ENCODE assay signal across 12 cellular contexts in the genomic region with DNA sequence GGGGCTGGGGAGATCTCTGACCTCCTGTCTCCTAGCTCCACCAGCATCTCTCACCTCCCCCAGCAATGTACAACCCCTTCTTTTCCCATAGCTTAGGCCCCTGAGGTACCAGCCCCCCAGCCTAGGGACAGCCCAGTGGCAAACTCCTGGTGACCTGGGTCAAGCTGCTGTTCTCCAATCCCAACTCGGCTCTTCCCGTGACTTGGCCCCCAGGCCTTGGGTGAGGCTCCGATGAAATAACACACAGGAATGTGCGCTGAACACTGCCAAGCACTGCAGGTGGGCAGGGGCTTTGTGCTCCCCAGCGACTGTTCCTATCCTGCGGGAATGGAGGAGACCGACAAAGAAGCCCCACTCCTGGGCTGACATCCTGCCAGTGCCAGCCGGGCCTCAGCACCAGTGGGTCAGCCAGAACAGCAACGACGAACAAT.
A peak's percentile ranks its signal among the peaks of the same experiment; 100 is the strongest.
DNase-seq lines count a peak whose midpoint lies in the region; ATAC-seq and TF ChIP-seq lines count a peak whose summit lies in the region.
"Had no signal": no experiment of that assay in that cellular context is flagged by ENCODE, and none has a peak within 500 bp of the region (broad histone marks: within the 10 kb centered on the region; RNA-seq: fewer than 3 reads in every experiment).

No MANE protein-coding gene starts in this region.

- H3K9ac ChIP-seq in HCT116 (ENCODE audit: low read length) = peak overlapping the region; percentile 63
- H3K9ac ChIP-seq: parathyroid adenoma had no signal

- no peaks in the 10 kb centered on the region for H3K79me2 ChIP-seq in HCT116 (ENCODE audit: insufficient read depth, low read length)
- H3K79me2 ChIP-seq: parathyroid adenoma had no signal

- no peak for TF ChIP-seq CTCF in HCT116 (IDR thresholded peaks at IDR 0.05 in 2 of 3, conservative IDR thresholded peaks at IDR 0.05 in 1 of 3; ENCODE audit: borderline replicate concordance in 1 of 3, insufficient read depth in 1 of 3, low read depth in 2 of 3, low read length in 2 of 3)

- H3K27ac Mint-ChIP-seq in CD4-positive, CD25-positive, alpha-beta regulatory T cell = peak overlapping the region; percentile 88 to 96 (median 95)
- peak overlapping the region; percentile 48 for H3K27ac Mint-ChIP-seq in activated naive CD8-positive, alpha-beta T cell treated with anti-CD3 and anti-CD28 coated beads for 36 hours
- H3K27ac Mint-ChIP-seq in memory B cell = peak overlapping the region; percentile 88

- CTCF ChIA-PET in HCT116 (lab: Charles Lee) = interaction anchor here (2.3 to 4.2 kb wide), 2 partner anchors 11 to 16 kb away, joined by 6 to 23 read pairs; no protein-coding TSS in a partner anchor

- peak overlapping the region; percentile 47 for H2AFZ ChIP-seq in HCT116 (ENCODE audit: low read depth, low read length, poor library complexity, severe bottlenecking)
- H2AFZ ChIP-seq: parathyroid adenoma had no signal

- no peaks in the 10 kb centered on the region for H3K27me3 ChIP-seq in CD4-positive, CD25-positive, alpha-beta regulatory T cell (ENCODE audit: control insufficient read depth, insufficient read depth, low read length)
- H3K27me3 ChIP-seq in HCT116 (ENCODE audit: insufficient read depth, low read length) = no peaks in the 10 kb centered on the region

- no peak for DNase-seq in CD4-positive, CD25-positive, alpha-beta regulatory T cell
- DNase-seq in HCT116 (ENCODE audit: low read depth, low spot score) = no peak
- no peak for DNase-seq in activated naive CD8-positive, alpha-beta T cell treated with anti-CD3 and anti-CD28 coated beads for 36 hours
- DNase-seq in memory B cell (ENCODE audit: low spot score in 2 of 2) = no peak
- DNase-seq in GF-D8 (lab: John Stamatoyannopoulos, UW) = no peak
- DNase-seq in NCI-H2081 (lab: John Stamatoyannopoulos, UW) = no peak
- no peak for DNase-seq in NCI-H524 treated with DMSO at 0.1 percent for 48 hours (lab: John Stamatoyannopoulos, UW)
- DNase-seq: NCI-H774 had no signal

- H3K9me3 ChIP-seq in CD4-positive, CD25-positive, alpha-beta regulatory T cell (ENCODE audit: control insufficient read depth in 2 of 2, low read length in 2 of 2) = no peaks in the 10 kb centered on the region
- no peaks in the 10 kb centered on the region for H3K9me3 ChIP-seq in HCT116 (ENCODE audit: control insufficient read depth in 1 of 2, insufficient read depth in 1 of 2, low read depth in 1 of 2, low read length in 2 of 2)
- H3K9me3 ChIP-seq: thoracic aorta had no signal

- peaks cover 31 to 70% (median 55%) of the 10 kb centered on the region in 4 donors for H3K4me1 Mint-ChIP-seq in CD4-positive, CD25-positive, alpha-beta regulatory T cell
- peaks cover 55% of the 10 kb centered on the region for H3K4me1 Mint-ChIP-seq in activated naive CD8-positive, alpha-beta T cell treated with anti-CD3 and anti-CD28 coated beads for 36 hours
- H3K4me1 Mint-ChIP-seq in memory B cell = peaks cover 34% of the 10 kb centered on the region

- no peak for ATAC-seq in CD4-positive, CD25-positive, alpha-beta regulatory T cell (ENCODE audit: low read depth in 2 of 2)
- peak; percentile 75 for ATAC-seq in HCT116
- no peak for ATAC-seq in memory B cell (ENCODE audit: low read depth)
- ATAC-seq in HG03342 (IDR thresholded peaks at IDR 0.05; ENCODE audit: unreplicated experiment) = no peak
- ATAC-seq: SK-N-SH treated with all-trans-retinoic acid at 6 μM for 48 hours had no signal

- H3K9me3 Mint-ChIP-seq in CD4-positive, CD25-positive, alpha-beta regulatory T cell = peaks cover 0 to 2% (median 0%) of the 10 kb centered on the region in 7 donors
- peaks cover 2% of the 10 kb centered on the region for H3K9me3 Mint-ChIP-seq in activated naive CD8-positive, alpha-beta T cell treated with anti-CD3 and anti-CD28 coated beads for 36 hours
- no peaks in the 10 kb centered on the region for H3K9me3 Mint-ChIP-seq in memory B cell

- peak overlapping the region; percentile 86 for H3K27ac ChIP-seq in CD4-positive, CD25-positive, alpha-beta regulatory T cell (ENCODE audit: insufficient read depth, low read length, poor library complexity, severe bottlenecking)
- H3K27ac ChIP-seq in HCT116 (ENCODE audit: low read depth, low read length) = peak overlapping the region; percentile 86
- H3K27ac ChIP-seq: parathyroid adenoma, thoracic aorta had no signal

- H3K9me2 ChIP-seq in HCT116 (ENCODE audit: insufficient read depth) = no peaks in the 10 kb centered on the region

- intact Hi-C loops in HCT116 (cut with micrococcal nuclease) = no loop called here

- TF ChIP-seq RAD21 in HCT116 (IDR thresholded peaks at IDR 0.05; ENCODE audit: low read depth) = no peak

- H3K27me3 Mint-ChIP-seq in CD4-positive, CD25-positive, alpha-beta regulatory T cell = peaks cover 12% of the 10 kb centered on the region
- no peaks in the 10 kb centered on the region for H3K27me3 Mint-ChIP-seq in activated naive CD8-positive, alpha-beta T cell treated with anti-CD3 and anti-CD28 coated beads for 36 hours
- H3K27me3 Mint-ChIP-seq in memory B cell = no peaks in the 10 kb centered on the region

- BruUV-seq in HCT116 (replicated peaks; lab: Mats Ljungman, UMichigan) = no TSS peak

- H3K36me3 ChIP-seq in CD4-positive, CD25-positive, alpha-beta regulatory T cell (ENCODE audit: control insufficient read depth, insufficient read depth, low read length) = peaks cover 8% of the 10 kb centered on the region
- H3K36me3 ChIP-seq in HCT116 (ENCODE audit: control insufficient read depth in 1 of 2, insufficient read depth in 2 of 2, low read length in 2 of 2) = no peaks in the 10 kb centered on the region
- H3K36me3 ChIP-seq: thoracic aorta had no signal

- RAD21 ChIA-PET in HCT116 (lab: Charles Lee; ENCODE audit: low non-redundant PET in 1 of 2, low total read pairs in 2 of 2, uncharacterized antibody in 2 of 2, unreplicated experiment in 2 of 2) = no interaction called here

- H3K4me3 Mint-ChIP-seq in CD4-positive, CD25-positive, alpha-beta regulatory T cell = peak overlapping the region; percentile 85 to 97 (median 88)
- H3K4me3 Mint-ChIP-seq in activated naive CD8-positive, alpha-beta T cell treated with anti-CD3 and anti-CD28 coated beads for 36 hours = no peak overlapping the region
- peak overlapping the region; percentile 59 for H3K4me3 Mint-ChIP-seq in memory B cell

- peak overlapping the region; percentile 88 for H3K4me3 ChIP-seq in CD4-positive, CD25-positive, alpha-beta regulatory T cell (ENCODE audit: low read depth, low read length)
- peak overlapping the region; percentile 27 to 51 for H3K4me3 ChIP-seq in HCT116 (replicated peaks in 1 of 2; ENCODE audit: low read depth in 1 of 2, low read length in 2 of 2)
- H3K4me3 ChIP-seq: thoracic aorta had no signal

- peaks cover 52% of the 10 kb centered on the region for H3K4me1 ChIP-seq in CD4-positive, CD25-positive, alpha-beta regulatory T cell (ENCODE audit: control insufficient read depth, insufficient read depth, low read length, poor library complexity, severe bottlenecking)
- H3K4me1 ChIP-seq in HCT116 (ENCODE audit: control insufficient read depth in 1 of 2, insufficient read depth in 2 of 2, low read length in 2 of 2) = peaks cover 44 to 58% of the 10 kb centered on the region in 2 experiments
- H3K4me1 ChIP-seq: parathyroid adenoma had no signal

- TF ChIP-seq POLR2A in HCT116 (IDR thresholded peaks at IDR 0.05; ENCODE audit: borderline replicate concordance, extremely low read depth, insufficient read depth, insufficient read length) = no peak

- H4K20me1 ChIP-seq in HCT116 (ENCODE audit: insufficient read depth) = no peaks in the 10 kb centered on the region

- POLR2A ChIA-PET in HCT116 (lab: Charles Lee) = interaction anchor here (1.6 to 1.8 kb wide), 2 partner anchors 16 to 19 kb away, joined by 4 to 7 read pairs; no protein-coding TSS in a partner anchor

- H3K36me3 Mint-ChIP-seq in CD4-positive, CD25-positive, alpha-beta regulatory T cell = no peaks in the 10 kb centered on the region
- H3K36me3 Mint-ChIP-seq in activated naive CD8-positive, alpha-beta T cell treated with anti-CD3 and anti-CD28 coated beads for 36 hours = no peaks in the 10 kb centered on the region
- H3K36me3 Mint-ChIP-seq in memory B cell = peaks cover 3% of the 10 kb centered on the region

- peak overlapping the region; percentile 78 for H3K4me2 ChIP-seq in HCT116 (ENCODE audit: low read length)

TF ChIP-seq in HCT116, 20 proteins besides CTCF, POLR2A, EP300 and RAD21:
- TF ChIP-seq SP1 (IDR thresholded peaks at IDR 0.05; ENCODE audit: low read depth) (peak; percentile 55), SIN3A (IDR thresholded peaks at IDR 0.05; ENCODE audit: low read depth) (no peak), POLR2AphosphoS5 (IDR thresholded peaks at IDR 0.05; ENCODE audit: low read depth, low read length) (0 out of 2 replicates have a peak, but pooled peaks have one; percentile 29)
- TF ChIP-seq, protein P1, sequence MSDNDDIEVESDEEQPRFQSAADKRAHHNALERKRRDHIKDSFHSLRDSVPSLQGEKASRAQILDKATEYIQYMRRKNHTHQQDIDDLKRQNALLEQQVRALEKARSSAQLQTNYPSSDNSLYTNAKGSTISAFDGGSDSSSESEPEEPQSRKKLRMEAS (IDR thresholded peaks at IDR 0.05) = peak; percentile 47
TF ChIP-seq in HCT116: peak in this region for 3.
